Comparison of ENCODE assay signal across 8 cellular contexts in the genomic region with DNA sequence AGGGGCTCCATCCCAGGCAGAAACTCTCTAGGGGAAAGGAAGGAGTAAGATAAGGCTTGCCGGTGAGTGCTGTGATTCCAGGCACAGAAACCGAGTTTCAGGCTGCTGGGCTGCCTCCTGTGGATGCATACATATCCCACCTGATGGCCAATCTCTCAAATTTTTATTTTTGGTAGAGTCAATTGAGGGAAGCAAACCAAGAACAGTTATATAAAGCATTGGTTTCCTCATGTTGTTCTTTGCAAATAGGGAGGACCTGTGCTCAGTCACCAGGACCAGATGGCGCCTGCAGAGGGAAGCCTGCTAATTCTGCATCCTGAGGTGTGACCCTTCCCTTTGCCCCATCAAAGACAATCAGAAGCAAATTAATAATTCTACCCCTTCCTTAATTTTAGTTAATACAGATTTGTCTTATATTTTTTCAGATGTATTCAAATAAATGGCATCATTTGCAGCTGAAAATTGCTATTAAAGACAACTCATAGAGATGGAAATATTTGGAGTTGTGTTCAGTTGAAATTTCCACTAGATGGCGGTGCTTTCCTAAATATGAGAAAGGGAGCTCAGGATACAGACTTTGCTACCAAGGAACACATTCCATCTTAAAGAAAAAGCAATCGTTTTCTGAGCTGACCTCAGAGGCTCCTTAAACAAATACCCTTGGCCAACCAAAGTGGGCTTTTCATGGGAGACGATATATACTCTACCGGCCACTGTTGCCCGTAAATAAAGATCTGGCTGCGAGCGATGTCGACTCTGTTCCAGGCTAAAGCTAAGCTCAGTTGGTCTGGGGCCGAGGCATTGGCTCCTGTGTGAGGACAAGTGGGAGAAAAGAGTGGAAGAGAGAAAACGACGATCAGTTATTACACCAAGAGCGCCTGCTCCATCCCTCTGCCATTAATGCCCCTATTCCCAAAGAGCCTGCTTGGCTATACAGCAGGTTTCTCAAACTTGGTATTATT.
DNase-seq lines count a peak whose midpoint lies in the region; ATAC-seq, FAIRE-seq and TF ChIP-seq lines count a peak whose summit lies in the region.

No MANE protein-coding gene starts in this region.

- no peaks in the 10 kb centered on the region for H3K4me1 ChIP-seq in astrocyte (ENCODE audit: insufficient read depth, low read length)
- H3K4me1 ChIP-seq in stomach, result no peaks in the 10 kb centered on the region

- WGBS in stomach, 5 donors, result 46 to 56% (median 50%) methylated on average over 15 of the region's 15 CpGs

- H3K9me3 ChIP-seq in astrocyte (ENCODE audit: insufficient read depth, low read depth, low read length) (no peaks in the 10 kb centered on the region), stomach (no peaks in the 10 kb centered on the region)

- no peak overlapping the region for H3K27ac Mint-ChIP-seq in astrocyte (ENCODE audit: unreplicated experiment)

- H3K36me3 ChIP-seq in astrocyte (ENCODE audit: insufficient read depth, low read length) (no peaks in the 10 kb centered on the region), stomach (no peaks in the 10 kb centered on the region)

- H4K20me1 ChIP-seq in astrocyte (ENCODE audit: insufficient read depth, low read length), result no peaks in the 10 kb centered on the region

- peak; percentile 74 for TF ChIP-seq CTCF in AG10803 (conservative IDR thresholded peaks at IDR 0.05; ENCODE audit: low read length)
- TF ChIP-seq CTCF in astrocyte (IDR thresholded peaks at IDR 0.05; ENCODE audit: insufficient read depth, low read depth, low read length), result peak; percentile 65
- peak in 5 of 7 experiments; percentile 29 to 56 (median 46) for TF ChIP-seq CTCF in stomach (IDR thresholded peaks at IDR 0.05)

- H3K27ac ChIP-seq in astrocyte (ENCODE audit: low read depth, low read length), result no peak overlapping the region
- no peak overlapping the region for H3K27ac ChIP-seq in stomach

- DNase-seq in AG10803 (ENCODE audit: low read depth) (peak; percentile 69), NCI-H1105 (lab: John Stamatoyannopoulos, UW) (peak; percentile 24), astrocyte (ENCODE audit: low read depth) (peak; percentile 26), iPS DF 19.7 (ENCODE audit: low read depth, low spot score) (peak; percentile 12), stomach (no peak)

- H3K27me3 Mint-ChIP-seq in astrocyte (ENCODE audit: low read depth, unreplicated experiment), result peaks cover 3% of the 10 kb centered on the region

- H3K4me3 Mint-ChIP-seq in astrocyte (ENCODE audit: unreplicated experiment), result no peak overlapping the region

- H3K4me3 ChIP-seq in AG10803 (ENCODE audit: low read length) (no peak overlapping the region), astrocyte (ENCODE audit: insufficient read depth, low read depth, low read length) (no peak overlapping the region), stomach (no peak overlapping the region)

- no peak overlapping the region for H2AFZ ChIP-seq in astrocyte (ENCODE audit: low read depth, low read length)

- FAIRE-seq in astrocyte (lab: Jason Lieb, UNC), result peak; percentile 69

- ATAC-seq in GM18502 (IDR thresholded peaks at IDR 0.05; ENCODE audit: poor library complexity, unreplicated experiment) (peak; percentile 57), HG03520 (IDR thresholded peaks at IDR 0.05; ENCODE audit: unreplicated experiment) (no peak), GM21576 (IDR thresholded peaks at IDR 0.05; ENCODE audit: unreplicated experiment) (no peak)

- intact Hi-C loops in stomach (cut with DNase I; ENCODE audit: low total_unique reads), result loop anchor here (10.0 kb wide), 1 partner anchor 605 kb away; no protein-coding TSS in a partner anchor

- no peaks in the 10 kb centered on the region for H3K36me3 Mint-ChIP-seq in astrocyte (ENCODE audit: low read depth, unreplicated experiment)

- H3K9me3 Mint-ChIP-seq in astrocyte (ENCODE audit: unreplicated experiment), result no peaks in the 10 kb centered on the region

- no peak overlapping the region for H3K9ac ChIP-seq in astrocyte (ENCODE audit: low read length)

- peak overlapping the region; percentile 69 for H3K4me2 ChIP-seq in astrocyte (ENCODE audit: low read length)

- no peak for TF ChIP-seq EP300 in stomach (IDR thresholded peaks at IDR 0.05)

- TF ChIP-seq POLR2A in stomach (IDR thresholded peaks at IDR 0.05), result no peak

- H3K4me1 Mint-ChIP-seq in astrocyte (ENCODE audit: low read depth, unreplicated experiment), result no peaks in the 10 kb centered on the region

- no peaks in the 10 kb centered on the region for H3K79me2 ChIP-seq in astrocyte (ENCODE audit: insufficient read depth, low read length)

- H3K27me3 ChIP-seq in astrocyte (ENCODE audit: insufficient read depth, low read length) (no peaks in the 10 kb centered on the region), stomach (no peaks in the 10 kb centered on the region)
